In the genomic region with DNA sequence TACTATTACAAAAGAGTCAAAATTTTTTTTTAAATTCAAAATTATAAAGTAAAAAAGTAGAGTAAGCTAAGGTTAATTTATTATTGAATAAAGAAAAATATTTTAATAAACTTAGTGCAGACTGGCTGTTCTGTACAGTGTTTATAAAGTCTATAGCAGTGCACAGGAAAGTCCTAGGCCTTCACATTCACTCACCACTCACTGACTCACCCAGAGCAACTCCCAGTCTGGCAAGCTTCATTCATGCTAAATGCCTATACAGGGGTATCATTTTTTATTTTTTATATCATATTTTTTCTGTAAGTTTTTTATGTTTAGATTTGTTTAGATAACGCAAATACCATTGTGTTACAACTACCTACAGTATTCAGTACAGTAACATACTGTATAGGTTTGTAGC, we compare ENCODE assay signal across 24 cellular contexts.
DNase-seq lines count a peak whose midpoint lies in the region; ATAC-seq and TF ChIP-seq lines count a peak whose summit lies in the region.
"Had no signal": no experiment of that assay in that cellular context is flagged by ENCODE, and none has a peak within 500 bp of the region (broad histone marks: within the 10 kb centered on the region; RNA-seq: fewer than 3 reads in every experiment).

No MANE protein-coding gene starts in this region.

- TF ChIP-seq RAD21 in IMR-90 (IDR thresholded peaks at IDR 0.05; ENCODE audit: low read length): no peak

- TF ChIP-seq CTCF in IMR-90 (conservative IDR thresholded peaks at IDR 0.05; ENCODE audit: low read depth, low read length) (no peak), astrocyte of the spinal cord (IDR thresholded peaks at IDR 0.05; ENCODE audit: low read depth, low read length) (no peak), fibroblast of lung (conservative IDR thresholded peaks at IDR 0.05 in 1 of 2, IDR thresholded peaks at IDR 0.05 in 1 of 2; ENCODE audit: low read depth in 1 of 2, low read length in 2 of 2) (no peak), ascending aorta (IDR thresholded peaks at IDR 0.05) (no peak)

- H3K4me3 ChIP-seq in IMR-90 (ENCODE audit: insufficient read depth, low read depth, low read length) (no peak overlapping the region), astrocyte of the spinal cord (ENCODE audit: low read depth, low read length) (no peak overlapping the region), fibroblast of lung (replicated peaks in 1 of 4; ENCODE audit: control extremely low read depth in 1 of 4, insufficient read depth in 1 of 4, low read depth in 3 of 4, low read length in 4 of 4) (no peak overlapping the region), ascending aorta (no peak overlapping the region)
- H3K4me3 ChIP-seq: A549; BLaER1 treated with 17β-estradiol and CSF1 and Interleukin-3, amounts not matched to agents 10 nM and 100 nM; SJCRH30 had no signal

- no peaks in the 10 kb centered on the region; the same call in 1 of the 2 replicates for H3K4me1 ChIP-seq in IMR-90 (ENCODE audit: control insufficient read depth, insufficient read depth, low read length)
- peaks cover under 1% of the 10 kb centered on the region for H3K4me1 ChIP-seq in fibroblast of lung (ENCODE audit: control insufficient read depth, extremely low read depth, insufficient read depth, low read length)
- no peaks in the 10 kb centered on the region for H3K4me1 ChIP-seq in ascending aorta
- H3K4me1 ChIP-seq: A549; BLaER1 treated with 17β-estradiol and CSF1 and Interleukin-3, amounts not matched to agents 10 nM and 100 nM had no signal

- H3K4me2 ChIP-seq in IMR-90 (ENCODE audit: low read depth, low read length): no peak overlapping the region
- no peak overlapping the region for H3K4me2 ChIP-seq in fibroblast of lung (ENCODE audit: extremely low read depth, insufficient read depth, low read length)
- H3K4me2 ChIP-seq: A549; BLaER1 treated with 17β-estradiol and CSF1 and Interleukin-3, amounts not matched to agents 10 nM and 100 nM had no signal

- H3K27me3 ChIP-seq in IMR-90 (ENCODE audit: control insufficient read depth, insufficient read depth, low read length) (no peaks in the 10 kb centered on the region), fibroblast of lung (ENCODE audit: control insufficient read depth, insufficient read depth, low read length) (no peaks in the 10 kb centered on the region), ascending aorta (no peaks in the 10 kb centered on the region)
- H3K27me3 ChIP-seq: BLaER1 treated with 17β-estradiol and CSF1 and Interleukin-3, amounts not matched to agents 10 nM and 100 nM; SJCRH30 had no signal

- no peak overlapping the region for H3K18ac ChIP-seq in IMR-90 (ENCODE audit: low read depth, low read length)

- peaks cover 3% of the 10 kb centered on the region; the same call in 1 of the 2 replicates for H3K9me1 ChIP-seq in IMR-90 (ENCODE audit: insufficient read depth, low read length)

- H4K8ac ChIP-seq in IMR-90 (ENCODE audit: low read depth in 2 of 2, low read length in 2 of 2): no peak overlapping the region

- H3K36me3 ChIP-seq in IMR-90 (ENCODE audit: control insufficient read depth, insufficient read depth, low read length) (no peaks in the 10 kb centered on the region), fibroblast of lung (ENCODE audit: control insufficient read depth, insufficient read depth, low read length) (no peaks in the 10 kb centered on the region), ascending aorta (no peaks in the 10 kb centered on the region)
- H3K36me3 ChIP-seq: BLaER1 treated with 17β-estradiol and CSF1 and Interleukin-3, amounts not matched to agents 10 nM and 100 nM; SJCRH30 had no signal

- no peaks in the 10 kb centered on the region for H3K9me3 ChIP-seq in IMR-90 (ENCODE audit: control insufficient read depth, insufficient read depth, low read length)
- H3K9me3 ChIP-seq in fibroblast of lung (ENCODE audit: control insufficient read depth, insufficient read depth, low read depth, low read length): no peaks in the 10 kb centered on the region
- H3K9me3 ChIP-seq in ascending aorta: no peaks in the 10 kb centered on the region
- H3K9me3 ChIP-seq: A549; BLaER1 treated with 17β-estradiol and CSF1 and Interleukin-3, amounts not matched to agents 10 nM and 100 nM; SJCRH30 had no signal

- H2AFZ ChIP-seq in IMR-90 (replicated peaks; ENCODE audit: low read length, poor library complexity) (no peak overlapping the region), fibroblast of lung (ENCODE audit: low read length) (no peak overlapping the region)

- no peak overlapping the region for H2AK5ac ChIP-seq in IMR-90 (ENCODE audit: low read depth, low read length)

- no CpG with 5 or more reads among the region's 1 CpG for WGBS in IMR-90 (ENCODE audit: extremely low coverage in 2 of 2, insufficient read length in 1 of 2), 2 experiments

- dilution Hi-C loops in IMR-90 (cut with HindIII; ENCODE audit: low sequenced_read_pairs, unreplicated experiment): no loop called here

- H3K4ac ChIP-seq in IMR-90 (ENCODE audit: low read depth, low read length): no peak overlapping the region

- no peak overlapping the region for H4K91ac ChIP-seq in IMR-90 (ENCODE audit: insufficient read depth, low read depth, low read length)

- no peak overlapping the region for H2BK5ac ChIP-seq in IMR-90 (ENCODE audit: low read depth, low read length, poor library complexity, severe bottlenecking)

- no peak overlapping the region for H3K23ac ChIP-seq in IMR-90 (ENCODE audit: low read depth, low read length)

- intact Hi-C loops in IMR-90 (cut with micrococcal nuclease) (no loop called here), ascending aorta (cut with DNase I) (no loop called here)

- no peak overlapping the region for H3K56ac ChIP-seq in IMR-90 (ENCODE audit: extremely low read depth, insufficient read depth, low read length)

- H2BK20ac ChIP-seq in IMR-90 (ENCODE audit: low read depth, low read length): no peak overlapping the region

- no peak overlapping the region for H4K5ac ChIP-seq in IMR-90 (ENCODE audit: low read depth, low read length)

- H2AK9ac ChIP-seq in IMR-90 (replicated peaks; ENCODE audit: low read depth, low read length, poor library complexity): no peak overlapping the region

- no peak overlapping the region for H3K14ac ChIP-seq in IMR-90 (replicated peaks; ENCODE audit: low read depth, low read length)

- H4K20me1 ChIP-seq in IMR-90 (ENCODE audit: insufficient read depth, low read length) (no peaks in the 10 kb centered on the region), fibroblast of lung (ENCODE audit: control insufficient read depth, extremely low read depth, insufficient read depth, low read length) (no peaks in the 10 kb centered on the region)
- H4K20me1 ChIP-seq: BLaER1 treated with 17β-estradiol and CSF1 and Interleukin-3, amounts not matched to agents 10 nM and 100 nM had no signal

- no peak overlapping the region for H3K9ac ChIP-seq in IMR-90 (ENCODE audit: low read depth, low read length)
- H3K9ac ChIP-seq in fibroblast of lung (ENCODE audit: insufficient read depth, low read length): no peak overlapping the region
- H3K9ac ChIP-seq: BLaER1 treated with 17β-estradiol and CSF1 and Interleukin-3, amounts not matched to agents 10 nM and 100 nM had no signal

- no peaks in the 10 kb centered on the region for H3K79me2 ChIP-seq in fibroblast of lung (ENCODE audit: control insufficient read depth, insufficient read depth, low read length)

- no peaks in the 10 kb centered on the region for H3K79me1 ChIP-seq in IMR-90 (ENCODE audit: low read depth in 1 of 2, low read length in 2 of 2)

- ATAC-seq in IMR-90 (ENCODE audit: low read depth): peak; percentile 92
- ATAC-seq: A549, SK-N-SH treated with all-trans-retinoic acid at 6 μM for 48 hours had no signal

- CTCF ChIA-PET in IMR-90 (lab: Yijun Ruan, JAX): no interaction called here

- BruUV-seq in IMR-90 (replicated peaks; lab: Mats Ljungman, UMichigan): no TSS peak

- H2BK120ac ChIP-seq in IMR-90 (ENCODE audit: low read depth, low read length): no peak overlapping the region

- in situ Hi-C loops in IMR-90 (cut with MboI; ENCODE audit: low sequenced_read_pairs): no loop called here
- in situ Hi-C loops in astrocyte of the spinal cord (cut with HindIII; ENCODE audit: low sequenced_read_pairs): no loop called here

- no peak for TF ChIP-seq POLR2A in IMR-90 (IDR thresholded peaks at IDR 0.05; ENCODE audit: low read depth, low read length)

- H2BK15ac ChIP-seq in IMR-90 (ENCODE audit: low read depth, low read length): no peak overlapping the region

- H3K27ac ChIP-seq in IMR-90 (ENCODE audit: insufficient read depth, low read length) (no peak overlapping the region), fibroblast of lung (ENCODE audit: insufficient read depth, low read length) (no peak overlapping the region), ascending aorta (no peak overlapping the region)
- H3K27ac ChIP-seq: A549; BLaER1 treated with 17β-estradiol and CSF1 and Interleukin-3, amounts not matched to agents 10 nM and 100 nM; SJCRH30 had no signal

- POLR2A ChIA-PET in IMR-90 (lab: Charles Lee; ENCODE audit: unreplicated experiment): no interaction called here

- DNase-seq in IMR-90 (peak; percentile 66), astrocyte of the spinal cord (ENCODE audit: low read depth, low spot score) (peak; percentile 29), fibroblast of lung (ENCODE audit: low read depth in 2 of 2) (peak; percentile 28 to 54), stromal cell of bone marrow (ENCODE audit: low read depth) (peak; percentile 2), occipital lobe (lab: John Stamatoyannopoulos, UW) (no peak), ascending aorta (ENCODE audit: low spot score in 2 of 2) (no peak), GDM1 (lab: John Stamatoyannopoulos, UW) (no peak)
- DNase-seq: AML-193; CD4-positive, alpha-beta T cell; GOT3; HCEC 1CT; Karpas-422; NCI-H1092 treated with DMSO at 0.1 percent for 48 hours; NCI-H1436; NCI-H187; NCI-H2081 treated with DMSO at 0.1 percent for 48 hours; NCI-H2171 treated with DMSO at 0.1 percent for 48 hours; NCI-H345; NCI-H524; NCI-H748 treated with DMSO at 0.1 percent for 48 hours; SJCRH30 had no signal

TF ChIP-seq in IMR-90, 13 proteins besides CTCF, POLR2A, EP300 and RAD21 (continues in another document):
- TF ChIP-seq CEBPB (IDR thresholded peaks at IDR 0.05; ENCODE audit: low read depth, low read length) (no peak), BHLHE40 (IDR thresholded peaks at IDR 0.05; ENCODE audit: low read depth, low read length) (no peak), FOS (IDR thresholded peaks at IDR 0.05; ENCODE audit: low read depth, low read length) (no peak), RFX5 (IDR thresholded peaks at IDR 0.05; ENCODE audit: low read depth, low read length) (no peak), MAFK (IDR thresholded peaks at IDR 0.05; ENCODE audit: low read depth, low read length) (no peak), MXI1 (IDR thresholded peaks at IDR 0.05; ENCODE audit: borderline replicate concordance, low read depth, low read length) (no peak), SMC3 (IDR thresholded peaks at IDR 0.05; ENCODE audit: low read depth, low read length) (no peak)
- TF ChIP-seq, protein P1, sequence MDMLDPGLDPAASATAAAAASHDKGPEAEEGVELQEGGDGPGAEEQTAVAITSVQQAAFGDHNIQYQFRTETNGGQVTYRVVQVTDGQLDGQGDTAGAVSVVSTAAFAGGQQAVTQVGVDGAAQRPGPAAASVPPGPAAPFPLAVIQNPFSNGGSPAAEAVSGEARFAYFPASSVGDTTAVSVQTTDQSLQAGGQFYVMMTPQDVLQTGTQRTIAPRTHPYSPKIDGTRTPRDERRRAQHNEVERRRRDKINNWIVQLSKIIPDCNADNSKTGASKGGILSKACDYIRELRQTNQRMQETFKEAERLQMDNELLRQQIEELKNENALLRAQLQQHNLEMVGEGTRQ (IDR thresholded peaks at IDR 0.05; ENCODE audit: low read depth, low read length): no peak

Comparison
In these comparisons a context has a peak if more than half of its experiments do, and no peak if none do; other contexts are left out.
1. DNase-seq: peak in IMR-90 (single experiment), astrocyte of the spinal cord (single experiment), fibroblast of lung (2 of 2) and stromal cell of bone marrow (single experiment); none in occipital lobe (single experiment), ascending aorta (0 of 2) and GDM1 (single experiment).